In the genomic region with DNA sequence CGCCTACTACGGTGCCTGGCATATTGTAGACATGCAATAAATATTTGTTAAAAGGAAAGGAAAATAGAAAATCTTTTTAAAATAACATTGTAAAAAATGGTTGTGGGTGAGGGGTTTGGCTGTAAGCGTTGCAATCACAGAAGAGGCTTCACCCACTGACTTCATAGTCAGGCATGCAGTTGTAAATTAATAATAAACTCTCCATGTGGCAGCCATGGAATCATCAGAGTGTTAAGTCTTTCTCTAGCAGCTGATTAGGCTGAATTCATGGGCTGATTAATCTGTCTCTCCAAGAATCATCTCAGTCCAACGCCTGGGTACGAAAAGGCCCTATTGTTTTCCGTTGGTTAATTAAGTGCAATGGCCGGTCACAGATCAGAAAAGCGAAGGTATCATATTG, we compare ENCODE assay signal across 20 cellular contexts.
"Had no signal": no experiment of that assay in that cellular context is flagged by ENCODE, and none has a peak within 500 bp of the region (broad histone marks: within the 10 kb centered on the region; RNA-seq: fewer than 3 reads in every experiment).

No MANE protein-coding gene starts in this region.

- H3K4me3 Mint-ChIP-seq: activated T-cell treated with anti-CD3 and anti-CD28 coated beads, Interleukin-2, amount 50 U/mL, for 72 hours; dendritic cell treated with granulocyte-macrophage colony-stimulating factor and Interleukin-4, amounts not matched to agents 40 ng/mL and 50 ng/mL, for 4 days; naive B cell; stimulated activated effector memory CD8-positive, alpha-beta T cell treated with anti-CD3 and anti-CD28 coated beads, Interleukin-12 subunit alpha, Interleukin-12 subunit beta, amount 100 ng/mL, for 72 hours; type B pancreatic cell had no signal

- H3K27me3 Mint-ChIP-seq: dendritic cell treated with granulocyte-macrophage colony-stimulating factor and Interleukin-4, amounts not matched to agents 40 ng/mL and 50 ng/mL, for 4 days; naive B cell; type B pancreatic cell had no signal

- DNase-seq: activated CD4-positive, alpha-beta T cell treated with anti-CD3 and anti-CD28 coated beads for 1 hour; activated CD4-positive, alpha-beta T cell treated with anti-CD3 and anti-CD28 coated beads, Interleukin-2, amount 50 U/mL, for 4 hours; activated effector memory CD4-positive, alpha-beta T cell treated with anti-CD3 and anti-CD28 coated beads, Interleukin-2, amount 50 U/mL, for 16 hours; activated naive CD4-positive, alpha-beta T cell treated with anti-CD3 and anti-CD28 coated beads, Interleukin-2, amount 50 U/mL, for 16 hours; activated T-cell treated with anti-CD3 and anti-CD28 coated beads, Interleukin-2, amount 50 U/mL, for 72 hours; aorta; effector CD8-positive, alpha-beta T cell; glutamatergic neuron; kidney; left ventricle myocardium inferior; mucosa of descending colon; naive B cell; right lobe of liver; stimulated activated CD4-positive, alpha-beta T cell treated with anti-CD3 and anti-CD28 coated beads, Interleukin-4, amount 100 ng/mL, for 24 hours; testis; WERI-Rb-1 had no signal

- H3K4me3 ChIP-seq: left ventricle myocardium inferior, mucosa of descending colon, prostate gland, right lobe of liver, testis had no signal

- H3K27ac Mint-ChIP-seq: activated T-cell treated with anti-CD3 and anti-CD28 coated beads, Interleukin-2, amount 50 U/mL, for 72 hours; dendritic cell treated with granulocyte-macrophage colony-stimulating factor and Interleukin-4, amounts not matched to agents 40 ng/mL and 50 ng/mL, for 4 days; naive B cell; stimulated activated effector memory CD8-positive, alpha-beta T cell treated with anti-CD3 and anti-CD28 coated beads, Interleukin-12 subunit alpha, Interleukin-12 subunit beta, amount 100 ng/mL, for 72 hours; type B pancreatic cell had no signal

- H3K4me1 Mint-ChIP-seq: naive B cell; stimulated activated effector memory CD8-positive, alpha-beta T cell treated with anti-CD3 and anti-CD28 coated beads, Interleukin-12 subunit alpha, Interleukin-12 subunit beta, amount 100 ng/mL, for 72 hours had no signal

- H3K9me3 ChIP-seq: left ventricle myocardium inferior, mucosa of descending colon, prostate gland, right lobe of liver, testis had no signal

- H3K27me3 ChIP-seq: right lobe of liver, testis had no signal

- ATAC-seq: activated T-cell treated with anti-CD3 and anti-CD28 coated beads, Interleukin-2, amount 50 U/mL, for 72 hours; mucosa of descending colon; right lobe of liver; stimulated activated effector memory CD8-positive, alpha-beta T cell treated with anti-CD3 and anti-CD28 coated beads, Interleukin-12 subunit alpha, Interleukin-12 subunit beta, amount 100 ng/mL, for 72 hours had no signal

- H3K36me3 ChIP-seq: left ventricle myocardium inferior, prostate gland, right lobe of liver, WERI-Rb-1 had no signal

- H3K9me3 Mint-ChIP-seq: activated T-cell treated with anti-CD3 and anti-CD28 coated beads, Interleukin-2, amount 50 U/mL, for 72 hours; dendritic cell treated with granulocyte-macrophage colony-stimulating factor and Interleukin-4, amounts not matched to agents 40 ng/mL and 50 ng/mL, for 4 days; naive B cell; stimulated activated effector memory CD8-positive, alpha-beta T cell treated with anti-CD3 and anti-CD28 coated beads, Interleukin-12 subunit alpha, Interleukin-12 subunit beta, amount 100 ng/mL, for 72 hours; type B pancreatic cell had no signal

- H3K27ac ChIP-seq: left ventricle myocardium inferior, prostate gland, right lobe of liver, testis, WERI-Rb-1 had no signal

- H3K36me3 Mint-ChIP-seq: naive B cell; stimulated activated effector memory CD8-positive, alpha-beta T cell treated with anti-CD3 and anti-CD28 coated beads, Interleukin-12 subunit alpha, Interleukin-12 subunit beta, amount 100 ng/mL, for 72 hours had no signal

- H3K4me1 ChIP-seq: left ventricle myocardium inferior, prostate gland, right lobe of liver had no signal
